Comparison of ENCODE assay signal across 1 cellular context in genomic region chr17:4509923-4510614, GRCh38.
TF ChIP-seq lines count a peak whose summit lies in the region.

No MANE protein-coding gene starts in this region.

TF ChIP-seq in H1, 55 proteins besides CTCF, POLR2A, EP300 and RAD21:
- TF ChIP-seq SIN3A (conservative IDR thresholded peaks at IDR 0.05 in 1 of 2, IDR thresholded peaks at IDR 0.05 in 1 of 2; ENCODE audit: low read depth in 1 of 2, low read length in 2 of 2) (no peak), BCL11A (IDR thresholded peaks at IDR 0.05; ENCODE audit: low read depth in 2 of 2, low read length in 2 of 2) (no peak), POLR2AphosphoS5 (IDR thresholded peaks at IDR 0.05; ENCODE audit: low read depth, low read length) (no peak), SAP30 (IDR thresholded peaks at IDR 0.05; ENCODE audit: insufficient read depth, insufficient replicate concordance, low read length) (no peak), TBP (IDR thresholded peaks at IDR 0.05; ENCODE audit: low read depth, low read length) (no peak), CHD2 (IDR thresholded peaks at IDR 0.05; ENCODE audit: low read length) (no peak), KDM5A (IDR thresholded peaks at IDR 0.05; ENCODE audit: low read length) (no peak), TCF12 (IDR thresholded peaks at IDR 0.05; ENCODE audit: low read depth, low read length) (no peak), RBBP5 (IDR thresholded peaks at IDR 0.05; ENCODE audit: borderline replicate concordance, low read depth, low read length) (no peak), CEBPB (IDR thresholded peaks at IDR 0.05; ENCODE audit: low read depth, low read length) (no peak)
